Comparison of ENCODE assay signal across 17 cellular contexts in the genomic region with DNA sequence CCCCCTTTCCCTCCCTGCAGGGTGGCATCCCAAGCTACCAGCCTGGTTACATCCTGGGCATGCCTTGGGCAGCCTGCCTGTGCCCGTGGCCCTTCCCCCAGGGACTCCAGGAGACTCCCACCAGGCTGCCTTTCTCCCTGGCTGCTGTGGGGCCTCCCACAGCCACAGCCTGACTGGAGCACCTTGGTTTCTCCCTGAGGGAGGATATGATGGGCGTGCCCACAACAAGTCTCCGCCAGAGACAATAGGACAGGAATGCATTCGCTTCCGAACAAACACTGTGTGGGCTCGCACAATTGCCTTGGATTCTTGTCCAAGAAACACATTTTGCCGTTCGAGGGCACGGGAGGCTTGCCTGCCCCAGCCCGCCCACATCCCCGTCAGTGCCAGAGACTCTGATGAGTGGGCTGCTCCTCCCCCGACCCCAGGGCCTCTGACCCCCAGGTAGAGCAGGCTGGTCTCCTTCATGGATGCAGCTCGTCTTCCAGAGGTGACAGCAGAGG.
A peak's percentile ranks its signal among the peaks of the same experiment; 100 is the strongest.
DNase-seq lines count a peak whose midpoint lies in the region; ATAC-seq and TF ChIP-seq lines count a peak whose summit lies in the region.
"Had no signal": no experiment of that assay in that cellular context is flagged by ENCODE, and none has a peak within 500 bp of the region (broad histone marks: within the 10 kb centered on the region; RNA-seq: fewer than 3 reads in every experiment).

No MANE protein-coding gene starts in this region.

- H3K79me2 ChIP-seq in osteoblast (ENCODE audit: insufficient read depth, low read length) = no peaks in the 10 kb centered on the region

- no peaks in the 10 kb centered on the region for H4K20me1 ChIP-seq in osteoblast (ENCODE audit: insufficient read depth, low read length)

- no peak for TF ChIP-seq CTCF in RWPE2 (IDR thresholded peaks at IDR 0.05; ENCODE audit: poor library complexity, severe bottlenecking)
- no peak for TF ChIP-seq CTCF in fibroblast of pulmonary artery (IDR thresholded peaks at IDR 0.05; ENCODE audit: low read length, missing control alignments)
- TF ChIP-seq CTCF in osteoblast (IDR thresholded peaks at IDR 0.05; ENCODE audit: extremely low read depth, low read depth, low read length) = no peak

- H3K4me2 ChIP-seq in osteoblast (ENCODE audit: insufficient read depth, low read length) = peak overlapping the region; percentile 30

- H3K36me3 ChIP-seq in RWPE2 (ENCODE audit: low read depth) (no peaks in the 10 kb centered on the region), osteoblast (ENCODE audit: insufficient read depth, low read length) (peaks cover 4% of the 10 kb centered on the region)
- H3K36me3 ChIP-seq: esophagus squamous epithelium, MG63 had no signal

- H3K27me3 ChIP-seq in RWPE2 (ENCODE audit: insufficient read depth, poor library complexity, severe bottlenecking) (no peaks in the 10 kb centered on the region), osteoblast (ENCODE audit: insufficient read depth, low read length) (no peaks in the 10 kb centered on the region)
- H3K27me3 ChIP-seq: esophagus squamous epithelium, MG63 had no signal

- H3K4me3 ChIP-seq in RWPE2 (ENCODE audit: severe bottlenecking) (no peak overlapping the region), fibroblast of pulmonary artery (replicated peaks; ENCODE audit: low read depth, low read length) (no peak overlapping the region), osteoblast (ENCODE audit: insufficient read depth, low read length) (no peak overlapping the region)
- H3K4me3 ChIP-seq: esophagus squamous epithelium, MG63, SK-N-MC had no signal

- DNase-seq in Caki2 (ENCODE audit: low read depth) (peak; percentile 1), RWPE2 (ENCODE audit: low spot score) (peak; percentile 87), fibroblast of pulmonary artery (ENCODE audit: low read depth) (peak; percentile 94), osteoblast (ENCODE audit: insufficient read length, low spot score, missing footprints) (peak; percentile 94), NCI-H1092 treated with DMSO at 0.1 percent for 48 hours (lab: John Stamatoyannopoulos, UW) (no peak), AG08395 (ENCODE audit: low spot score) (no peak), SK-N-DZ (ENCODE audit: low spot score) (no peak)
- DNase-seq: activated CD4-positive, CD25-positive, alpha-beta regulatory T cell; activated T-cell treated with anti-CD3 and anti-CD28 coated beads, Interleukin-2, amount 50 U/mL, for 1 hour; AML-193; esophagus squamous epithelium; MG63; NCI-H526 treated with DMSO at 0.1 percent for 48 hours; stimulated activated CD4-positive, alpha-beta T cell treated with anti-CD3 and anti-CD28 coated beads, Interleukin-12 subunit alpha, Interleukin-12 subunit beta, amount 100 ng/mL, for 4 hours had no signal

- H3K4me1 ChIP-seq in RWPE2 (ENCODE audit: insufficient read depth, poor library complexity, severe bottlenecking) (peaks cover 26% of the 10 kb centered on the region), osteoblast (ENCODE audit: insufficient read depth, low read length) (peaks cover 54% of the 10 kb centered on the region)

- H2AFZ ChIP-seq in osteoblast (ENCODE audit: low read length) = no peak overlapping the region

- ATAC-seq in RWPE2 (ENCODE audit: low read depth) (peak; percentile 98), GM21526 (IDR thresholded peaks at IDR 0.05; ENCODE audit: low FRiP score, unreplicated experiment) (no peak)
- ATAC-seq: natural killer cell treated with Interleukin-12 subunit alpha and Interleukin-12 subunit beta and Interleukin-15 and Interleukin-18, amount 100 ng/mL, for 72 hours had no signal

- H3K9me3 ChIP-seq in RWPE2 (ENCODE audit: severe bottlenecking) = no peaks in the 10 kb centered on the region
- H3K9me3 ChIP-seq in osteoblast (ENCODE audit: low read depth, low read length) = no peaks in the 10 kb centered on the region
- H3K9me3 ChIP-seq: esophagus squamous epithelium, MG63 had no signal

- H3K27ac ChIP-seq in RWPE2 (ENCODE audit: poor library complexity, severe bottlenecking) (peak overlapping the region; percentile 82), osteoblast (ENCODE audit: low read depth, low read length) (peak overlapping the region; percentile 47)
- H3K27ac ChIP-seq: SK-N-MC had no signal

- in situ Hi-C loops in Caki2 (cut with HindIII; ENCODE audit: low pct_unique_long_range_greater_than_20kb, low sequenced_read_pairs) = no loop called here

Comparison
In these comparisons a context has a peak if more than half of its experiments do, and no peak if none do; other contexts are left out.
1. DNase-seq: peak in Caki2 (single experiment), RWPE2 (single experiment), fibroblast of pulmonary artery (single experiment) and osteoblast (single experiment); none in NCI-H1092 treated with DMSO at 0.1 percent for 48 hours (single experiment), AG08395 (single experiment) and SK-N-DZ (single experiment).